8 cellular contexts compared by ENCODE assay signal in genomic region chr5:175658299-175659145, GRCh38. TPM values are rescaled to one million over a fixed set of nuclear protein-coding genes. Genes with fewer than 3 reads are reported as not detected.
DNase-seq lines count a peak whose midpoint lies in the region; ATAC-seq and TF ChIP-seq lines count a peak whose summit lies in the region.

No MANE protein-coding gene starts in this region.

- H3K4me3 ChIP-seq in esophagus muscularis mucosa (peak overlapping the region; percentile 49 to 61 (median 52)), MG63 (no peak overlapping the region)

- TF ChIP-seq POLR2A in esophagus muscularis mucosa (IDR thresholded peaks at IDR 0.05; ENCODE audit: low read depth) = no peak

- peak overlapping the region; percentile 75 for H3K27ac Mint-ChIP-seq in CD4-positive, alpha-beta T cell
- H3K27ac Mint-ChIP-seq in activated B cell treated with CpG ODN at 0.5 μM for 24 hours (no peak overlapping the region), osteocyte (ENCODE audit: unreplicated experiment) (no peak overlapping the region)

- no peaks in the 10 kb centered on the region for H3K27me3 ChIP-seq in CD4-positive, alpha-beta T cell (ENCODE audit: control insufficient read depth, insufficient read depth, low read length)
- H3K27me3 ChIP-seq in esophagus muscularis mucosa (peaks cover 0 to 81% (median 13%) of the 10 kb centered on the region in 4 donors), MG63 (peaks cover 7% of the 10 kb centered on the region; the same call in 1 of the 2 replicates)

- peak; percentile 37 for ATAC-seq in CD4-positive, alpha-beta T cell (ENCODE audit: poor library complexity)
- ATAC-seq in activated B cell treated with CpG ODN at 0.5 μM for 24 hours (ENCODE audit: low read depth) (no peak), HG03469 (IDR thresholded peaks at IDR 0.05; ENCODE audit: unreplicated experiment) (no peak), GM18909 (IDR thresholded peaks at IDR 0.05; ENCODE audit: poor library complexity, unreplicated experiment) (no peak)

- H3K27ac ChIP-seq in CD4-positive, alpha-beta T cell (ENCODE audit: low read depth, low read length) = no peak overlapping the region
- peak overlapping the region in 3 of 4 donors; percentile 31 to 60 (median 52) for H3K27ac ChIP-seq in esophagus muscularis mucosa (replicated peaks in 1 of 4)

- no peaks in the 10 kb centered on the region for H3K9me3 Mint-ChIP-seq in CD4-positive, alpha-beta T cell
- H3K9me3 Mint-ChIP-seq in activated B cell treated with CpG ODN at 0.5 μM for 24 hours (no peaks in the 10 kb centered on the region), osteocyte (ENCODE audit: unreplicated experiment) (no peaks in the 10 kb centered on the region)

- peaks cover 95% of the 10 kb centered on the region for H3K4me1 Mint-ChIP-seq in CD4-positive, alpha-beta T cell (ENCODE audit: low read depth)
- H3K4me1 Mint-ChIP-seq in activated B cell treated with CpG ODN at 0.5 μM for 24 hours (peaks cover 15% of the 10 kb centered on the region), osteocyte (ENCODE audit: unreplicated experiment) (peaks cover 10% of the 10 kb centered on the region)

- peak overlapping the region; percentile 95 for H3K4me3 Mint-ChIP-seq in CD4-positive, alpha-beta T cell
- H3K4me3 Mint-ChIP-seq in activated B cell treated with CpG ODN at 0.5 μM for 24 hours (peak overlapping the region; percentile 50), osteocyte (ENCODE audit: unreplicated experiment) (peak overlapping the region; percentile 71)

- DNase-seq in CD4-positive, alpha-beta T cell = peak in 6 of 10 experiments; percentile 9 to 44 (median 22)
- DNase-seq in activated B cell treated with CpG ODN at 0.5 μM for 24 hours (no peak), esophagus muscularis mucosa (ENCODE audit: extremely low spot score) (no peak), osteocyte (ENCODE audit: extremely low spot score, unreplicated experiment) (no peak), SW480 (ENCODE audit: low spot score) (no peak), MG63 (no peak)

- intact Hi-C loops in CD4-positive, alpha-beta T cell (cut with DNase I, micrococcal nuclease) = loop anchor here (1.0 to 2.0 kb wide), 2 partner anchors 124 kb away; no protein-coding TSS in a partner anchor
- intact Hi-C loops in activated B cell treated with CpG ODN at 0.5 μM for 24 hours (cut with micrococcal nuclease) = no loop called here
- intact Hi-C loops in esophagus muscularis mucosa (cut with DNase I) = no loop called here

- peaks cover 5 to 16% (median 15%) of the 10 kb centered on the region in 4 donors for H3K4me1 ChIP-seq in esophagus muscularis mucosa

- CTCF ChIA-PET in CD4-positive, alpha-beta T cell (lab: Charles Lee) = no interaction called here
- CTCF ChIA-PET in activated B cell treated with CpG ODN at 0.5 μM for 24 hours (lab: Charles Lee) = no interaction called here

- TF ChIP-seq EP300 in esophagus muscularis mucosa (IDR thresholded peaks at IDR 0.05) = no peak

- 22% methylated on average over 16 of the region's 41 CpGs for WGBS in esophagus muscularis mucosa

- peaks cover 51% of the 10 kb centered on the region for H3K36me3 Mint-ChIP-seq in CD4-positive, alpha-beta T cell (ENCODE audit: low read depth)
- H3K36me3 Mint-ChIP-seq in activated B cell treated with CpG ODN at 0.5 μM for 24 hours (ENCODE audit: low read depth) (no peaks in the 10 kb centered on the region), osteocyte (ENCODE audit: unreplicated experiment) (no peaks in the 10 kb centered on the region)

- H3K27me3 Mint-ChIP-seq in CD4-positive, alpha-beta T cell = no peaks in the 10 kb centered on the region
- H3K27me3 Mint-ChIP-seq in activated B cell treated with CpG ODN at 0.5 μM for 24 hours (peaks cover 57% of the 10 kb centered on the region), osteocyte (ENCODE audit: unreplicated experiment) (peaks cover 18% of the 10 kb centered on the region)

- H3K36me3 ChIP-seq in esophagus muscularis mucosa = no peaks in the 10 kb centered on the region
- H3K36me3 ChIP-seq in MG63 = no peaks in the 10 kb centered on the region

- POLR2A ChIA-PET in CD4-positive, alpha-beta T cell (lab: Charles Lee) = interaction anchor here (0.8 to 1.3 kb wide), 3 partner anchors 13 to 180 kb away, joined by 3 to 4 read pairs (median 3); partner anchors contain the start of gene SFXN1
- POLR2A ChIA-PET in activated B cell treated with CpG ODN at 0.5 μM for 24 hours (lab: Charles Lee) = no interaction called here

- TF ChIP-seq CTCF in CD4-positive, alpha-beta T cell (IDR thresholded peaks at IDR 0.05) = peak; percentile 17
- no peak for TF ChIP-seq CTCF in activated B cell treated with CpG ODN at 0.5 μM for 24 hours (IDR thresholded peaks at IDR 0.05)
- TF ChIP-seq CTCF in esophagus muscularis mucosa (IDR thresholded peaks at IDR 0.05) = no peak
- TF ChIP-seq CTCF in osteocyte (IDR thresholded peaks at IDR 0.05) = no peak

- no peaks in the 10 kb centered on the region for H3K9me3 ChIP-seq in CD4-positive, alpha-beta T cell (ENCODE audit: control insufficient read depth, low read length)
- no peaks in the 10 kb centered on the region for H3K9me3 ChIP-seq in esophagus muscularis mucosa
- H3K9me3 ChIP-seq in MG63 = no peaks in the 10 kb centered on the region

RNA-seq across cellular contexts. Expression of gene HRH2, which starts 0.7 kb away (rescaled TPM):
- total RNA-seq in CD4-positive, alpha-beta T cell = 1 to 10 TPM; 2.9 to 3.4 TPM
- total RNA-seq in activated B cell treated with CpG ODN at 0.5 μM for 24 hours = not detected in 2 replicates
- 10 to 100 TPM in 1 of 4 donors, 1 to 10 TPM in 3; 1.9 to 10.9 (median 2.8) TPM for total RNA-seq in esophagus muscularis mucosa
- not detected in 2 replicates for total RNA-seq in osteocyte
- total RNA-seq in MG63 (2014; rRNA removed; shearing (Covaris generic); ENCODE audit: low replicate concordance) = not detected in 2 replicates

Comparison
In these comparisons a context has a peak if more than half of its experiments do, and no peak if none do; other contexts are left out.
1. DNase-seq: peak in CD4-positive, alpha-beta T cell (6 of 10); none in activated B cell treated with CpG ODN at 0.5 μM for 24 hours (single experiment), esophagus muscularis mucosa (single experiment), osteocyte (single experiment), SW480 (single experiment) and MG63 (single experiment).
2. intact Hi-C loops: an anchor here in CD4-positive, alpha-beta T cell (1.0 to 2.0 kb wide); none called in activated B cell treated with CpG ODN at 0.5 μM for 24 hours and esophagus muscularis mucosa.
3. Peak in every context shown above with its lines, with median percentiles within 50 percentile points of each other: H3K4me3 Mint-ChIP-seq.